16 cellular contexts compared by ENCODE assay signal in genomic region chr5:97078958-97079357, GRCh38.
DNase-seq lines count a peak whose midpoint lies in the region; ATAC-seq and TF ChIP-seq lines count a peak whose summit lies in the region.
"Had no signal": no experiment of that assay in that cellular context is flagged by ENCODE, and none has a peak within 500 bp of the region (broad histone marks: within the 10 kb centered on the region; RNA-seq: fewer than 3 reads in every experiment).

No MANE protein-coding gene starts in this region.

- no peak overlapping the region for H3K27ac Mint-ChIP-seq in T-helper 2 cell treated with Interferon-gamma antibody and Interleukin-4, amounts not matched to agents 5 μg/mL and 100 μg/mL, for 36 hours
- H3K27ac Mint-ChIP-seq: T-cell had no signal

- no peak overlapping the region for H3K4me2 ChIP-seq in PC-3 (ENCODE audit: low read length)

- intact Hi-C loops in PC-3 (cut with micrococcal nuclease): no loop called here
- intact Hi-C loops in aorta (cut with DNase I): no loop called here

- DNase-seq in Ammon's horn (ENCODE audit: low spot score) (peak; percentile 26), PC-3 (peak; percentile 26), GM10266 (ENCODE audit: extremely low spot score) (no peak), GM20000 (ENCODE audit: low spot score) (no peak), aorta (no peak)
- no peak for DNase-seq in T-helper 2 cell treated with Interferon-gamma antibody and Interleukin-4, amounts not matched to agents 5 μg/mL and 100 μg/mL, for 36 hours (ENCODE audit: low spot score)
- DNase-seq: activated CD4-positive, alpha-beta T cell treated with anti-CD3 and anti-CD28 coated beads for 4 hours; DMS79; NCI-H1092 treated with DMSO at 0.1 percent for 48 hours; NCI-H345; OCI-M1; stimulated activated CD4-positive, alpha-beta T cell treated with anti-CD3 and anti-CD28 coated beads, Interleukin-4, amount 100 ng/mL, for 1 hour; T-cell had no signal

- TF ChIP-seq EP300 in gastroesophageal sphincter (IDR thresholded peaks at IDR 0.05): no peak

- no peak overlapping the region for H3K27ac ChIP-seq in PC-3 (ENCODE audit: low read length)
- no peak overlapping the region for H3K27ac ChIP-seq in gastroesophageal sphincter
- H3K27ac ChIP-seq in aorta (ENCODE audit: low read depth in 1 of 2, low read length in 2 of 2): no peak overlapping the region
- H3K27ac ChIP-seq: vagina had no signal

- ATAC-seq in GM21786 (IDR thresholded peaks at IDR 0.05; ENCODE audit: unreplicated experiment) (peak; percentile 64), PC-3 (peak; percentile 33; the same call in 1 of the 2 replicates), gastroesophageal sphincter (peak; percentile 50), aorta (ENCODE audit: low FRiP score) (no peak)
- ATAC-seq: T-cell had no signal

- WGBS in gastroesophageal sphincter (ENCODE audit: low coverage in 1 of 2), 2 donors: 56 to 63% methylated on average over 1 of the region's 1 CpG
- WGBS in aorta, 2 donors: 68 to 72% methylated on average over 1 of the region's 1 CpG

- no peak for TF ChIP-seq CTCF in PC-3 (conservative IDR thresholded peaks at IDR 0.05; ENCODE audit: low read depth, low read length)
- no peak for TF ChIP-seq CTCF in gastroesophageal sphincter (IDR thresholded peaks at IDR 0.05)
- TF ChIP-seq CTCF in GM10266 (IDR thresholded peaks at IDR 0.05; ENCODE audit: control insufficient read depth, insufficient read depth, low read depth, missing control alignments): no peak
- TF ChIP-seq CTCF in GM20000 (IDR thresholded peaks at IDR 0.05; ENCODE audit: extremely low read depth, missing control alignments): no peak

- H3K4me3 ChIP-seq in PC-3 (ENCODE audit: low read length) (no peak overlapping the region), gastroesophageal sphincter (no peak overlapping the region), aorta (ENCODE audit: low read length in 2 of 2) (no peak overlapping the region)
- H3K4me3 ChIP-seq: vagina had no signal

- H3K9ac ChIP-seq in PC-3 (ENCODE audit: low read length): no peak overlapping the region

- no TSS peak for BruUV-seq in PC-3 (replicated peaks; lab: Mats Ljungman, UMichigan)

- H3K4me1 ChIP-seq in PC-3 (ENCODE audit: insufficient read depth, low read length): no peaks in the 10 kb centered on the region
- no peaks in the 10 kb centered on the region for H3K4me1 ChIP-seq in gastroesophageal sphincter
- H3K4me1 ChIP-seq in aorta (ENCODE audit: control insufficient read depth in 1 of 2, insufficient read depth in 2 of 2, low read length in 2 of 2): no peaks in the 10 kb centered on the region
- H3K4me1 ChIP-seq: vagina had no signal

- peaks cover 16% of the 10 kb centered on the region for H3K4me1 Mint-ChIP-seq in T-helper 2 cell treated with Interferon-gamma antibody and Interleukin-4, amounts not matched to agents 5 μg/mL and 100 μg/mL, for 36 hours (ENCODE audit: low read depth)

- CTCF ChIA-PET in PC-3 (lab: Charles Lee): no interaction called here

- POLR2A ChIA-PET in PC-3 (lab: Charles Lee; ENCODE audit: unreplicated experiment): no interaction called here

- H3K27me3 Mint-ChIP-seq in T-helper 2 cell treated with Interferon-gamma antibody and Interleukin-4, amounts not matched to agents 5 μg/mL and 100 μg/mL, for 36 hours (ENCODE audit: low read depth): peaks cover 16% of the 10 kb centered on the region
- H3K27me3 Mint-ChIP-seq: T-cell had no signal

- H3K27me3 ChIP-seq in PC-3 (ENCODE audit: low read length): no peaks in the 10 kb centered on the region
- H3K27me3 ChIP-seq in gastroesophageal sphincter: no peaks in the 10 kb centered on the region
- no peaks in the 10 kb centered on the region for H3K27me3 ChIP-seq in aorta (ENCODE audit: control insufficient read depth in 1 of 2, insufficient read depth in 2 of 2, low read length in 1 of 2)
- H3K27me3 ChIP-seq: vagina had no signal

- no peaks in the 10 kb centered on the region for H3K36me3 Mint-ChIP-seq in T-helper 2 cell treated with Interferon-gamma antibody and Interleukin-4, amounts not matched to agents 5 μg/mL and 100 μg/mL, for 36 hours (ENCODE audit: low read depth)
- H3K36me3 Mint-ChIP-seq: T-cell had no signal

- H3K36me3 ChIP-seq in PC-3 (ENCODE audit: low read depth, low read length) (no peaks in the 10 kb centered on the region), gastroesophageal sphincter (no peaks in the 10 kb centered on the region), aorta (ENCODE audit: control insufficient read depth in 1 of 2, insufficient read depth in 2 of 2, low read length in 1 of 2) (no peaks in the 10 kb centered on the region)
- H3K36me3 ChIP-seq: vagina had no signal

- no peak overlapping the region for H3K4me3 Mint-ChIP-seq in T-helper 2 cell treated with Interferon-gamma antibody and Interleukin-4, amounts not matched to agents 5 μg/mL and 100 μg/mL, for 36 hours
- H3K4me3 Mint-ChIP-seq: T-cell had no signal

- H3K79me2 ChIP-seq in PC-3 (ENCODE audit: low read length): no peaks in the 10 kb centered on the region

- H4K20me1 ChIP-seq in PC-3 (ENCODE audit: low read length): no peaks in the 10 kb centered on the region

- no peaks in the 10 kb centered on the region for H3K9me2 ChIP-seq in PC-3 (replicated peaks; ENCODE audit: low read length)

- H2AFZ ChIP-seq in PC-3 (ENCODE audit: low read length): no peak overlapping the region

- H3K9me3 Mint-ChIP-seq in T-helper 2 cell treated with Interferon-gamma antibody and Interleukin-4, amounts not matched to agents 5 μg/mL and 100 μg/mL, for 36 hours: no peaks in the 10 kb centered on the region
- H3K9me3 Mint-ChIP-seq: T-cell had no signal

- no peaks in the 10 kb centered on the region for H3F3A ChIP-seq in PC-3 (ENCODE audit: low read length, unreplicated experiment)

- H3K9me3 ChIP-seq in PC-3 (ENCODE audit: low read length): no peaks in the 10 kb centered on the region
- no peaks in the 10 kb centered on the region for H3K9me3 ChIP-seq in gastroesophageal sphincter
- no peaks in the 10 kb centered on the region for H3K9me3 ChIP-seq in aorta (ENCODE audit: control insufficient read depth, low read length)
- H3K9me3 ChIP-seq: vagina had no signal

- TF ChIP-seq POLR2A in gastroesophageal sphincter (IDR thresholded peaks at IDR 0.05): no peak

Comparison
In these comparisons a context has a peak if more than half of its experiments do, and no peak if none do; other contexts are left out.
1. DNase-seq: peak in Ammon's horn (single experiment) and PC-3 (single experiment); none in T-helper 2 cell treated with Interferon-gamma antibody and Interleukin-4, amounts not matched to agents 5 μg/mL and 100 μg/mL, for 36 hours (single experiment), GM10266 (single experiment), GM20000 (single experiment) and aorta (0 of 2).